In genomic region chr11:78742430-78742829, GRCh38 we compare ENCODE assay signal across 11 cellular contexts.
A peak's percentile ranks its signal among the peaks of the same experiment; 100 is the strongest.
DNase-seq lines count a peak whose midpoint lies in the region; ATAC-seq, FAIRE-seq and TF ChIP-seq lines count a peak whose summit lies in the region.
"Had no signal": no experiment of that assay in that cellular context is flagged by ENCODE, and none has a peak within 500 bp of the region (broad histone marks: within the 10 kb centered on the region; RNA-seq: fewer than 3 reads in every experiment).

No MANE protein-coding gene starts in this region.

- TF ChIP-seq CTCF in BE2C (IDR thresholded peaks at IDR 0.05; ENCODE audit: low read depth, low read length) = no peak; the same call in 1 of the 2 replicates
- TF ChIP-seq CTCF in SK-N-SH (IDR thresholded peaks at IDR 0.05) = no peak
- TF ChIP-seq CTCF in keratinocyte (optimal IDR thresholded peaks at IDR 0.05 in 1 of 3, IDR thresholded peaks at IDR 0.05 in 1 of 3, conservative IDR thresholded peaks at IDR 0.05 in 1 of 3; ENCODE audit: extremely low read depth in 1 of 3, insufficient read depth in 2 of 3, low read length in 3 of 3) = peak in 1 of 3 experiments; percentile 53
- TF ChIP-seq CTCF in smooth muscle cell (IDR thresholded peaks at IDR 0.05; ENCODE audit: borderline replicate concordance, insufficient read depth, poor library complexity, severe bottlenecking) = no peak

- FAIRE-seq in keratinocyte (lab: Jason Lieb, UNC) = peak; percentile 82

- no peaks in the 10 kb centered on the region for H3K9me1 ChIP-seq in keratinocyte (ENCODE audit: control insufficient read depth, extremely low read depth, insufficient read depth, low read length)

- H3K4me1 ChIP-seq in BE2C = peaks cover 36% of the 10 kb centered on the region
- peaks cover 0 to 63% of the 10 kb centered on the region in 2 experiments; a peak in 2 of 4 replicates for H3K4me1 ChIP-seq in SK-N-SH (ENCODE audit: control insufficient read depth in 1 of 2, insufficient read depth in 2 of 2, low read depth in 1 of 2, low read length in 1 of 2)
- peaks cover 14% of the 10 kb centered on the region for H3K4me1 ChIP-seq in keratinocyte (ENCODE audit: control insufficient read depth, extremely low read depth, insufficient read depth, low read length)
- no peaks in the 10 kb centered on the region for H3K4me1 ChIP-seq in HAP-1
- no peaks in the 10 kb centered on the region for H3K4me1 ChIP-seq in smooth muscle cell (ENCODE audit: low read depth)

- POLR2A ChIA-PET in SK-N-SH (lab: Yijun Ruan, JAX) = no interaction called here

- H3K79me2 ChIP-seq in SK-N-SH (ENCODE audit: insufficient read depth) = no peaks in the 10 kb centered on the region
- H3K79me2 ChIP-seq in keratinocyte (ENCODE audit: control insufficient read depth, insufficient read depth, low read length) = no peaks in the 10 kb centered on the region
- no peaks in the 10 kb centered on the region for H3K79me2 ChIP-seq in smooth muscle cell (ENCODE audit: low read depth)

- no peak overlapping the region for H3K9ac ChIP-seq in SK-N-SH
- H3K9ac ChIP-seq in keratinocyte (ENCODE audit: control insufficient read depth, extremely low read depth, insufficient read depth, low read length) = no peak overlapping the region
- H3K9ac ChIP-seq in smooth muscle cell (ENCODE audit: low read depth) = no peak overlapping the region

- no peak for ATAC-seq in HG02885 (IDR thresholded peaks at IDR 0.05; ENCODE audit: poor library complexity, unreplicated experiment)
- no peak for ATAC-seq in GM21381 (IDR thresholded peaks at IDR 0.05; ENCODE audit: unreplicated experiment)
- ATAC-seq: activated CD8-positive, alpha-beta T cell treated with anti-CD3 and anti-CD28 coated beads, Interleukin-2, amount 10 ng/mL, durations not matched to agents 7 days and 5 days; naive thymus-derived CD4-positive, alpha-beta T cell had no signal

- 0 out of 4 replicates have a peak, but pooled peaks of 1 of the 2 experiments have one; percentile 8 for TF ChIP-seq EP300 in SK-N-SH (IDR thresholded peaks at IDR 0.05; ENCODE audit: borderline replicate concordance in 1 of 2, low read depth in 1 of 2, low read length in 1 of 2)

- H3K9me2 ChIP-seq in SK-N-SH = no peaks in the 10 kb centered on the region

- DNase-seq in BE2C (peak; percentile 57), NCI-H1694 (lab: John Stamatoyannopoulos, UW) (peak; percentile 93), SK-N-SH (no peak), keratinocyte (ENCODE audit: low read depth, low spot score) (peak; percentile 15), HAP-1 (ENCODE audit: low spot score in 2 of 2) (no peak), smooth muscle cell (lab: John Stamatoyannopoulos, UW; ENCODE audit: unreplicated experiment) (no peak)
- DNase-seq: activated CD8-positive, alpha-beta T cell treated with anti-CD3 and anti-CD28 coated beads, Interleukin-2, amount 10 ng/mL, durations not matched to agents 7 days and 5 days; foreskin melanocyte; naive thymus-derived CD4-positive, alpha-beta T cell had no signal

- H3K4me2 ChIP-seq in SK-N-SH (no peak overlapping the region), keratinocyte (ENCODE audit: control insufficient read depth, extremely low read depth, insufficient read depth, low read depth, low read length) (no peak overlapping the region), smooth muscle cell (no peak overlapping the region)

- in situ Hi-C loops in HAP-1 (cut with MboI; ENCODE audit: low sequenced_read_pairs) = no loop called here

- H2AFZ ChIP-seq in SK-N-SH (ENCODE audit: low read depth) (no peak overlapping the region), keratinocyte (ENCODE audit: control insufficient read depth, low read length) (no peak overlapping the region), smooth muscle cell (ENCODE audit: low read depth) (no peak overlapping the region)

- H3K27me3 ChIP-seq in BE2C = no peaks in the 10 kb centered on the region
- no peaks in the 10 kb centered on the region for H3K27me3 ChIP-seq in SK-N-SH (ENCODE audit: insufficient read depth)
- H3K27me3 ChIP-seq in keratinocyte (ENCODE audit: control insufficient read depth, extremely low read depth, insufficient read depth, low read length) = no peaks in the 10 kb centered on the region
- H3K27me3 ChIP-seq in HAP-1 (ENCODE audit: low read depth) = no peaks in the 10 kb centered on the region
- no peaks in the 10 kb centered on the region for H3K27me3 ChIP-seq in smooth muscle cell (ENCODE audit: low read depth)

- H3K36me3 ChIP-seq in BE2C (peaks cover 28% of the 10 kb centered on the region), SK-N-SH (replicated peaks in 1 of 2; ENCODE audit: control insufficient read depth in 1 of 2, insufficient read depth in 2 of 2, low read length in 1 of 2) (peaks cover 7 to 20% of the 10 kb centered on the region in 2 experiments), keratinocyte (ENCODE audit: control insufficient read depth in 2 of 2, extremely low read depth in 1 of 2, insufficient read depth in 2 of 2, low read length in 2 of 2) (no peaks in the 10 kb centered on the region), HAP-1 (replicated peaks) (no peaks in the 10 kb centered on the region), smooth muscle cell (ENCODE audit: low read depth) (no peaks in the 10 kb centered on the region)

- H3F3A ChIP-seq in SK-N-SH (replicated peaks; ENCODE audit: insufficient read depth) (no peaks in the 10 kb centered on the region), smooth muscle cell (ENCODE audit: low read depth) (no peaks in the 10 kb centered on the region)

- H4K20me1 ChIP-seq in SK-N-SH (ENCODE audit: insufficient read depth) (no peaks in the 10 kb centered on the region), keratinocyte (ENCODE audit: control insufficient read depth, extremely low read depth, insufficient read depth, low read length) (no peaks in the 10 kb centered on the region), smooth muscle cell (ENCODE audit: low read depth) (no peaks in the 10 kb centered on the region)

- H3K4me3 ChIP-seq in BE2C (ENCODE audit: low read depth, low read length) = no peak overlapping the region
- no peak overlapping the region for H3K4me3 ChIP-seq in SK-N-SH (ENCODE audit: low read depth in 2 of 2, low read length in 1 of 2)
- no peak overlapping the region for H3K4me3 ChIP-seq in keratinocyte (ENCODE audit: control insufficient read depth in 2 of 3, extremely low read depth in 1 of 3, insufficient read depth in 2 of 3, low read depth in 1 of 3, low read length in 3 of 3)
- H3K4me3 ChIP-seq in HAP-1 = no peak overlapping the region
- H3K4me3 ChIP-seq in smooth muscle cell = no peak overlapping the region

- CTCF ChIA-PET in SK-N-SH (lab: Yijun Ruan, JAX) = interaction anchor here (0.8 to 1.1 kb wide), 2 partner anchors 56 to 219 kb away, joined by 3 read pairs; no protein-coding TSS in a partner anchor

- dilution Hi-C loops in keratinocyte (cut with MboI; ENCODE audit: extremely low pct_ligation_motif_present, low sequenced_read_pairs) = no loop called here

- 33% methylated on average over 6 of the region's 6 CpGs for WGBS in SK-N-SH (ENCODE audit: low lambda C conversion rate)
- WGBS in smooth muscle cell (ENCODE audit: low lambda C conversion rate) = 91% methylated on average over 6 of the region's 6 CpGs

- H3K9me3 ChIP-seq in BE2C (no peaks in the 10 kb centered on the region), SK-N-SH (no peaks in the 10 kb centered on the region), keratinocyte (ENCODE audit: control insufficient read depth, low read depth, low read length) (no peaks in the 10 kb centered on the region), HAP-1 (no peaks in the 10 kb centered on the region), smooth muscle cell (replicated peaks; ENCODE audit: low read depth) (no peaks in the 10 kb centered on the region)

- H3K27ac ChIP-seq in SK-N-SH (ENCODE audit: low read depth in 2 of 2, low read length in 1 of 2) (peak overlapping the region in 1 of 2 experiments; percentile 100; a peak in 2 of 4 replicates), keratinocyte (ENCODE audit: control insufficient read depth, insufficient read depth, low read length) (no peak overlapping the region), smooth muscle cell (ENCODE audit: low read depth) (no peak overlapping the region)

- TF ChIP-seq RAD21 in SK-N-SH (IDR thresholded peaks at IDR 0.05; ENCODE audit: low read length) = no peak

TF ChIP-seq in SK-N-SH, 30 proteins besides CTCF, POLR2A, EP300 and RAD21:
- TF ChIP-seq NFIC (IDR thresholded peaks at IDR 0.05; ENCODE audit: borderline replicate concordance) (peak; percentile 78), TCF12 (IDR thresholded peaks at IDR 0.05) (peak; percentile 66), PBX3 (IDR thresholded peaks at IDR 0.05) (peak; percentile 43), TAF1 (IDR thresholded peaks at IDR 0.05; ENCODE audit: borderline replicate concordance, low read depth, low read length) (no peak)

Comparison
In these comparisons a context has a peak if more than half of its experiments do, and no peak if none do; other contexts are left out.
1. DNase-seq: peak in BE2C (single experiment), NCI-H1694 (single experiment) and keratinocyte (single experiment); none in SK-N-SH (single experiment), HAP-1 (0 of 2) and smooth muscle cell (single experiment).